In the genomic region with DNA sequence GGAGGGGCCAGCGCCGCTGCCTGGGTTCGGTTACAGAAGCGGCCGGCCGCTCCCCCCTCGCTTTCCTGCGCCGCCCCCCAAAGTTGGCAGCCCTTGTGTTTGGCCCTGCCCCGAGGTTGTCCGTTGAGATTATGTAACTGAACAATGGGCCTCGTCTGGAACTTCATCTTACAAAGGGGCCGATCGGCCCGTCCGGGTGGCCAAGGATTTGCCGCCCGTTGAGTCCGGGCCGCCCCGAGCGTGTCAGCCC, we compare ENCODE assay signal across 8 cellular contexts. TPM values are rescaled to one million over a fixed set of nuclear protein-coding genes. Genes with fewer than 3 reads are reported as not detected.
DNase-seq lines count a peak whose midpoint lies in the region; ATAC-seq and TF ChIP-seq lines count a peak whose summit lies in the region.

No MANE protein-coding gene starts in this region.

- no peaks in the 10 kb centered on the region for H3K36me3 Mint-ChIP-seq in CD4-positive, alpha-beta T cell (ENCODE audit: low read depth)

- WGBS in mesendoderm (ENCODE audit: extremely low coverage, insufficient coverage, low lambda C conversion rate): no CpG with 5 or more reads among the region's 22 CpGs
- WGBS in urinary bladder: under 1% methylated on average over 22 of the region's 22 CpGs

- DNase-seq in CD4-positive, alpha-beta T cell: peak in 2 of 10 experiments; percentile 6 to 35
- DNase-seq in NB4 (ENCODE audit: low read depth): peak; percentile 64
- peak in 1 of 61 donors; percentile 13 for DNase-seq in caudate nucleus (lab: John Stamatoyannopoulos, UW)
- DNase-seq in mesendoderm: peak; percentile 34
- no peak for DNase-seq in NCI-H226

- peaks cover 43% of the 10 kb centered on the region for H3K79me2 ChIP-seq in mesendoderm (ENCODE audit: control insufficient read depth, insufficient read depth, low read length)

- ATAC-seq in CD4-positive, alpha-beta T cell (ENCODE audit: poor library complexity): no peak
- no peak for ATAC-seq in HG02981 (IDR thresholded peaks at IDR 0.05; ENCODE audit: unreplicated experiment)
- ATAC-seq in GM18907 (IDR thresholded peaks at IDR 0.05; ENCODE audit: unreplicated experiment): no peak

- no peak overlapping the region for H3K23ac ChIP-seq in mesendoderm (ENCODE audit: low read length)

- H3K27me3 ChIP-seq in CD4-positive, alpha-beta T cell (ENCODE audit: control insufficient read depth, insufficient read depth, low read length): no peaks in the 10 kb centered on the region
- no peaks in the 10 kb centered on the region for H3K27me3 ChIP-seq in mesendoderm (ENCODE audit: insufficient read depth, low read length, poor library complexity)

- peak overlapping the region; percentile 84 for H2BK120ac ChIP-seq in mesendoderm (ENCODE audit: low read depth, low read length)

- peaks cover 38% of the 10 kb centered on the region for H3K4me1 Mint-ChIP-seq in CD4-positive, alpha-beta T cell (ENCODE audit: low read depth)

- TF ChIP-seq POLR2A in NB4 (IDR thresholded peaks at IDR 0.05; ENCODE audit: extremely low read depth, insufficient read length): peak; percentile 10

- H3K9ac ChIP-seq in mesendoderm (ENCODE audit: low read length): peak overlapping the region; percentile 93

- intact Hi-C loops in CD4-positive, alpha-beta T cell (cut with DNase I, micrococcal nuclease): loop anchor here in 1 of 2 experiments (2.0 to 5.0 kb wide), 4 partner anchors 37 to 187 kb away; partner anchors contain the start of gene ZNF143

- no peak overlapping the region for H4K8ac ChIP-seq in mesendoderm (ENCODE audit: low read depth, low read length)

- H3K4me3 Mint-ChIP-seq in CD4-positive, alpha-beta T cell: peak overlapping the region; percentile 90

- peak overlapping the region; percentile 64 for H3K27ac Mint-ChIP-seq in CD4-positive, alpha-beta T cell

- CTCF ChIA-PET in CD4-positive, alpha-beta T cell (lab: Charles Lee): interaction anchor here (1.7 to 4.2 kb wide), 2 partner anchors 39 kb away, joined by 15 to 31 read pairs; no protein-coding TSS in a partner anchor

- H3K4me1 ChIP-seq in mesendoderm (ENCODE audit: control insufficient read depth, low read depth, low read length) (peaks cover 4% of the 10 kb centered on the region), urinary bladder (ENCODE audit: insufficient read depth) (no peaks in the 10 kb centered on the region)

- H4K5ac ChIP-seq in mesendoderm (ENCODE audit: low read length): no peak overlapping the region

- H3K27ac ChIP-seq in CD4-positive, alpha-beta T cell (ENCODE audit: low read depth, low read length): no peak overlapping the region
- H3K27ac ChIP-seq in caudate nucleus (ENCODE audit: low read depth, low read length) (peak overlapping the region; percentile 24), mesendoderm (ENCODE audit: low read depth, low read length) (peak overlapping the region; percentile 99), urinary bladder (ENCODE audit: low read depth) (peak overlapping the region; percentile 95)

- POLR2A ChIA-PET in CD4-positive, alpha-beta T cell (lab: Charles Lee): interaction anchor here (0.9 to 5.4 kb wide), 7 partner anchors 27 to 662 kb away, joined by 3 to 49 read pairs (median 7); partner anchors contain the start of gene ZNF143

- H3K4ac ChIP-seq in mesendoderm (ENCODE audit: low read depth, low read length): peak overlapping the region; percentile 98

- H3K79me1 ChIP-seq in mesendoderm (ENCODE audit: low read length): peaks cover 4% of the 10 kb centered on the region

- H3K4me3 ChIP-seq in NB4 (ENCODE audit: low read depth, low read length) (peak overlapping the region; percentile 99), mesendoderm (ENCODE audit: low read length) (peak overlapping the region; percentile 87), urinary bladder (ENCODE audit: low read depth, low read length) (peak overlapping the region; percentile 93)

- TF ChIP-seq CTCF in CD4-positive, alpha-beta T cell (IDR thresholded peaks at IDR 0.05): no peak
- no peak for TF ChIP-seq CTCF in NB4 (IDR thresholded peaks at IDR 0.05; ENCODE audit: low read depth, low read length)

- no peaks in the 10 kb centered on the region for H3K9me3 ChIP-seq in CD4-positive, alpha-beta T cell (ENCODE audit: control insufficient read depth, low read length)

- H3K18ac ChIP-seq in mesendoderm (ENCODE audit: low read length): peak overlapping the region; percentile 93

- H3K36me3 ChIP-seq in mesendoderm (ENCODE audit: control insufficient read depth, insufficient read depth, low read length) (peaks cover 6% of the 10 kb centered on the region), urinary bladder (ENCODE audit: insufficient read depth) (no peaks in the 10 kb centered on the region)

- peaks cover 15% of the 10 kb centered on the region for H3K27me3 Mint-ChIP-seq in CD4-positive, alpha-beta T cell

- H3K9me3 Mint-ChIP-seq in CD4-positive, alpha-beta T cell: no peaks in the 10 kb centered on the region

- H2AK5ac ChIP-seq in mesendoderm (ENCODE audit: low read length): no peak overlapping the region

- peak overlapping the region; percentile 67 for H3K4me2 ChIP-seq in mesendoderm (ENCODE audit: low read length)

- H3K56ac ChIP-seq in mesendoderm (ENCODE audit: low read length): peak overlapping the region; percentile 95

- H2BK5ac ChIP-seq in mesendoderm (ENCODE audit: low read length): no peak overlapping the region

- no peak overlapping the region for H2BK15ac ChIP-seq in mesendoderm (replicated peaks; ENCODE audit: low read depth)

RNA-seq across cellular contexts. Expression of gene WEE1, which starts 1.0 kb away (rescaled TPM):
- 10 to 100 TPM in 1 of 2 experiments, 1 to 10 TPM in 1; 9.3 to 10.7 TPM for total RNA-seq in CD4-positive, alpha-beta T cell
- 59.6 TPM for polyA plus RNA-seq in mesendoderm (2013, experiment 1 of 2)
- 65.2 TPM for polyA plus RNA-seq in mesendoderm (2013, experiment 2 of 2)
- total RNA-seq in urinary bladder: 95.5 TPM
- 25.1 TPM for polyA plus RNA-seq in urinary bladder
